2 cellular contexts compared by ENCODE assay signal in genomic region chr6:16132909-16133308, GRCh38.
TF ChIP-seq lines count a peak whose summit lies in the region.

No MANE protein-coding gene starts in this region.

TF ChIP-seq in SK-N-SH, 30 proteins besides CTCF, POLR2A, EP300 and RAD21 (continued from another document):
- TF ChIP-seq REST (IDR thresholded peaks at IDR 0.05; ENCODE audit: low read depth, low read length) = no peak
- TF ChIP-seq ELF1 (IDR thresholded peaks at IDR 0.05) = no peak

TF ChIP-seq in SK-N-SH treated with all-trans-retinoic acid at 6 μM for 48 hours, 23 proteins besides CTCF, POLR2A, EP300 and RAD21 (continued from another document):
- TF ChIP-seq, protein P1, sequence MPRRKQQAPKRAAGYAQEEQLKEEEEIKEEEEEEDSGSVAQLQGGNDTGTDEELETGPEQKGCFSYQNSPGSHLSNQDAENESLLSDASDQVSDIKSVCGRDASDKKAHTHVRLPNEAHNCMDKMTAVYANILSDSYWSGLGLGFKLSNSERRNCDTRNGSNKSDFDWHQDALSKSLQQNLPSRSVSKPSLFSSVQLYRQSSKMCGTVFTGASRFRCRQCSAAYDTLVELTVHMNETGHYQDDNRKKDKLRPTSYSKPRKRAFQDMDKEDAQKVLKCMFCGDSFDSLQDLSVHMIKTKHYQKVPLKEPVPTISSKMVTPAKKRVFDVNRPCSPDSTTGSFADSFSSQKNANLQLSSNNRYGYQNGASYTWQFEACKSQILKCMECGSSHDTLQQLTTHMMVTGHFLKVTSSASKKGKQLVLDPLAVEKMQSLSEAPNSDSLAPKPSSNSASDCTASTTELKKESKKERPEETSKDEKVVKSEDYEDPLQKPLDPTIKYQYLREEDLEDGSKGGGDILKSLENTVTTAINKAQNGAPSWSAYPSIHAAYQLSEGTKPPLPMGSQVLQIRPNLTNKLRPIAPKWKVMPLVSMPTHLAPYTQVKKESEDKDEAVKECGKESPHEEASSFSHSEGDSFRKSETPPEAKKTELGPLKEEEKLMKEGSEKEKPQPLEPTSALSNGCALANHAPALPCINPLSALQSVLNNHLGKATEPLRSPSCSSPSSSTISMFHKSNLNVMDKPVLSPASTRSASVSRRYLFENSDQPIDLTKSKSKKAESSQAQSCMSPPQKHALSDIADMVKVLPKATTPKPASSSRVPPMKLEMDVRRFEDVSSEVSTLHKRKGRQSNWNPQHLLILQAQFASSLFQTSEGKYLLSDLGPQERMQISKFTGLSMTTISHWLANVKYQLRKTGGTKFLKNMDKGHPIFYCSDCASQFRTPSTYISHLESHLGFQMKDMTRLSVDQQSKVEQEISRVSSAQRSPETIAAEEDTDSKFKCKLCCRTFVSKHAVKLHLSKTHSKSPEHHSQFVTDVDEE (CRISPR knock-in tag; IDR thresholded peaks at IDR 0.05) = no peak
- TF ChIP-seq RARB (CRISPR knock-in tag; IDR thresholded peaks at IDR 0.05) = no peak
- no peak for TF ChIP-seq CREB5 (CRISPR knock-in tag; IDR thresholded peaks at IDR 0.05; ENCODE audit: low read depth)
- TF ChIP-seq, protein P2, sequence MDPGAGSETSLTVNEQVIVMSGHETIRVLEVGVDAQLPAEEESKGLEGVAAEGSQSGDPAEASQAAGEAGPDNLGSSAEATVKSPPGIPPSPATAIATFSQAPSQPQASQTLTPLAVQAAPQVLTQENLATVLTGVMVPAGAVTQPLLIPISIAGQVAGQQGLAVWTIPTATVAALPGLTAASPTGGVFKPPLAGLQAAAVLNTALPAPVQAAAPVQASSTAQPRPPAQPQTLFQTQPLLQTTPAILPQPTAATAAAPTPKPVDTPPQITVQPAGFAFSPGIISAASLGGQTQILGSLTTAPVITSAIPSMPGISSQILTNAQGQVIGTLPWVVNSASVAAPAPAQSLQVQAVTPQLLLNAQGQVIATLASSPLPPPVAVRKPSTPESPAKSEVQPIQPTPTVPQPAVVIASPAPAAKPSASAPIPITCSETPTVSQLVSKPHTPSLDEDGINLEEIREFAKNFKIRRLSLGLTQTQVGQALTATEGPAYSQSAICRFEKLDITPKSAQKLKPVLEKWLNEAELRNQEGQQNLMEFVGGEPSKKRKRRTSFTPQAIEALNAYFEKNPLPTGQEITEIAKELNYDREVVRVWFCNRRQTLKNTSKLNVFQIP (CRISPR knock-in tag; IDR thresholded peaks at IDR 0.05; ENCODE audit: borderline replicate concordance, low read depth) = no peak
- TF ChIP-seq CSRNP3 (CRISPR knock-in tag; IDR thresholded peaks at IDR 0.05) = no peak
- no peak for TF ChIP-seq ARNTL (CRISPR knock-in tag; IDR thresholded peaks at IDR 0.05; ENCODE audit: borderline replicate concordance, low read depth)
